8 cellular contexts compared by ENCODE assay signal in the genomic region with DNA sequence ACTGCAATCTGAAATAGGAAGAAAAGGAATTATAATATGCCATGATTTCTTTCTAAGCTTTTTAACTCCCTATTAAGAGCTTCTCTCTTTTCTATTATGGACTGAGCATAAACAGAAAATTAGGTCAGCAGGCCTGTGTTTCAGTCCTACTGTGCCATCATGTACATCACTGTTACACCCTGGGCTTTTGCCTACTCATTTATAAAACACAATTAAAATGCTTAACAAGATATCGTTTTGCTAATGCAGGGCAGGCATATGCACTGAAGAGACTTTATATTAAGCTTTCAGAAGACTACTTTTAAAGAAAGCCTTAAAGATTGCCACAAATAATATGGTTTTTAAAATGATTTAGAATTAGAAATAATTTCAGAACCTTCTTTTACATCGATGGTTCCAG. TPM values are rescaled to one million over a fixed set of nuclear protein-coding genes. Genes with fewer than 3 reads are reported as not detected.
DNase-seq lines count a peak whose midpoint lies in the region; ATAC-seq, FAIRE-seq and TF ChIP-seq lines count a peak whose summit lies in the region.

No MANE protein-coding gene starts in this region.

- H4K20me1 ChIP-seq in DND-41 (ENCODE audit: insufficient read depth, low read length) (no peaks in the 10 kb centered on the region), OCI-LY7 (ENCODE audit: insufficient read depth, low read length) (no peaks in the 10 kb centered on the region), endothelial cell of umbilical vein (replicated peaks; ENCODE audit: control insufficient read depth, extremely low read depth, insufficient read depth, low read length) (no peaks in the 10 kb centered on the region)

- POLR2A ChIA-PET in OCI-LY7 (lab: Charles Lee) (interaction anchor here (0.9 to 2.4 kb wide), 9 partner anchors 9 to 861 kb away, joined by 3 to 20 read pairs (median 4); a partner anchor contains a TSS), endothelial cell of umbilical vein (lab: Charles Lee) (no interaction called here)

- WGBS in pancreas, 2 donors, result 32 to 46% methylated on average over 2 of the region's 2 CpGs

- dilution Hi-C loops in endothelial cell of umbilical vein (cut with MboI; ENCODE audit: extremely low pct_ligation_motif_present, low sequenced_read_pairs), result no loop called here

- no peaks in the 10 kb centered on the region for H3K9me2 ChIP-seq in OCI-LY7 (ENCODE audit: insufficient read depth, low read length)

- H3K4me1 ChIP-seq in DND-41 (ENCODE audit: insufficient read depth, low read length), result peaks cover 19% of the 10 kb centered on the region
- peaks cover 7% of the 10 kb centered on the region for H3K4me1 ChIP-seq in OCI-LY7 (ENCODE audit: insufficient read depth, low read length, poor library complexity, severe bottlenecking)
- peaks cover 7% of the 10 kb centered on the region for H3K4me1 ChIP-seq in endothelial cell of umbilical vein (ENCODE audit: control insufficient read depth, extremely low read depth, insufficient read depth, low read length)
- H3K4me1 ChIP-seq in pancreas, result peaks cover 0 to 10% (median 6%) of the 10 kb centered on the region in 3 donors

- no peak for TF ChIP-seq CTCF in DND-41 (IDR thresholded peaks at IDR 0.05; ENCODE audit: borderline replicate concordance, extremely low read depth, low read length, poor library complexity, severe bottlenecking)
- TF ChIP-seq CTCF in OCI-LY7 (conservative IDR thresholded peaks at IDR 0.05; ENCODE audit: low read length), result no peak
- no peak for TF ChIP-seq CTCF in endothelial cell of umbilical vein (IDR thresholded peaks at IDR 0.05; ENCODE audit: extremely low read depth in 1 of 2, insufficient read depth in 1 of 2, low read depth in 1 of 2, low read length in 2 of 2)
- TF ChIP-seq CTCF in pancreas (IDR thresholded peaks at IDR 0.05), result no peak

- DNase-seq in DND-41, result no peak
- DNase-seq in OCI-LY7 (ENCODE audit: low spot score), result no peak
- no peak for DNase-seq in endothelial cell of umbilical vein (ENCODE audit: low read depth, low spot score)
- DNase-seq in pancreas, result no peak
- no peak for DNase-seq in sciatic nerve (ENCODE audit: low spot score)
- no peak for DNase-seq in NOMO-1 treated with DMSO at 0.1 percent for 48 hours (lab: John Stamatoyannopoulos, UW; ENCODE audit: unreplicated experiment)

- no peak overlapping the region for H3K27ac ChIP-seq in DND-41 (ENCODE audit: low read length)
- H3K27ac ChIP-seq in OCI-LY7 (ENCODE audit: low read depth, low read length, poor library complexity, severe bottlenecking), result no peak overlapping the region
- H3K27ac ChIP-seq in endothelial cell of umbilical vein (ENCODE audit: insufficient read depth, low read depth, low read length), result peak overlapping the region; percentile 35
- peak overlapping the region in 2 of 4 donors; percentile 48 to 66 for H3K27ac ChIP-seq in pancreas

- H3K9ac ChIP-seq in DND-41 (ENCODE audit: low read depth, low read length) (peak overlapping the region; percentile 27; the same call in 1 of the 2 replicates), endothelial cell of umbilical vein (replicated peaks; ENCODE audit: extremely low read depth, insufficient read depth, low read length) (peak overlapping the region; percentile 50)

- H3K4me3 ChIP-seq in DND-41 (ENCODE audit: low read depth in 1 of 2, low read length in 2 of 2) (peak overlapping the region in 1 of 2 experiments; percentile 43; a peak in 1 of 4 replicates), OCI-LY7 (ENCODE audit: low read depth, low read length, poor library complexity, severe bottlenecking) (peak overlapping the region; percentile 51), endothelial cell of umbilical vein (replicated peaks in 1 of 3; ENCODE audit: insufficient read depth in 1 of 3, low read depth in 1 of 3, low read length in 3 of 3) (no peak overlapping the region), pancreas (peak overlapping the region in 2 of 4 donors; percentile 56 to 71)

- H3K4me2 ChIP-seq in DND-41 (ENCODE audit: insufficient read depth, low read length) (peak overlapping the region; percentile 97), OCI-LY7 (ENCODE audit: low read length) (peak overlapping the region; percentile 64), endothelial cell of umbilical vein (ENCODE audit: insufficient read depth, low read length) (peak overlapping the region; percentile 88)

- intact Hi-C loops in OCI-LY7 (cut with micrococcal nuclease; ENCODE audit: unreplicated experiment), result loop anchor here (1.0 to 10.0 kb wide), 3 partner anchors 183 to 907 kb away; a partner anchor contains a TSS
- intact Hi-C loops in endothelial cell of umbilical vein (cut with micrococcal nuclease), result loop anchor here (1.0 to 5.0 kb wide), 3 partner anchors 59 to 191 kb away; a partner anchor contains a TSS
- intact Hi-C loops in pancreas (cut with DNase I), result no loop called here
- intact Hi-C loops in sciatic nerve (cut with DNase I), result no loop called here

- ATAC-seq in DND-41 (ENCODE audit: insufficient read depth, low read depth), result no peak
- ATAC-seq in pancreas, result no peak
- no peak for ATAC-seq in HG03565 (IDR thresholded peaks at IDR 0.05; ENCODE audit: unreplicated experiment)
- no peak for ATAC-seq in HG03442 (IDR thresholded peaks at IDR 0.05; ENCODE audit: unreplicated experiment)
- ATAC-seq in sciatic nerve, result no peak

- H3K9me1 ChIP-seq in endothelial cell of umbilical vein (replicated peaks; ENCODE audit: control insufficient read depth, extremely low read depth, insufficient read depth, low read length), result no peaks in the 10 kb centered on the region

- H3K27me3 ChIP-seq in DND-41 (ENCODE audit: insufficient read depth, low read length, poor library complexity) (no peaks in the 10 kb centered on the region), endothelial cell of umbilical vein (ENCODE audit: control insufficient read depth in 2 of 2, insufficient read depth in 2 of 2, low read length in 2 of 2) (no peaks in the 10 kb centered on the region), pancreas (no peaks in the 10 kb centered on the region)

- peak overlapping the region; percentile 75 for H2AFZ ChIP-seq in DND-41 (ENCODE audit: low read depth, low read length)
- H2AFZ ChIP-seq in OCI-LY7 (ENCODE audit: low read length), result peak overlapping the region; percentile 97
- peak overlapping the region; percentile 78 for H2AFZ ChIP-seq in endothelial cell of umbilical vein (ENCODE audit: low read depth, low read length)

- FAIRE-seq in endothelial cell of umbilical vein (lab: Jason Lieb, UNC) (no peak), pancreas (lab: Jason Lieb, UNC) (peak; percentile 87)

- H3K36me3 ChIP-seq in DND-41 (ENCODE audit: insufficient read depth, low read length) (no peaks in the 10 kb centered on the region), OCI-LY7 (ENCODE audit: insufficient read depth, low read length) (no peaks in the 10 kb centered on the region), endothelial cell of umbilical vein (ENCODE audit: control insufficient read depth in 2 of 2, extremely low read depth in 1 of 2, insufficient read depth in 2 of 2, low read length in 2 of 2) (no peaks in the 10 kb centered on the region), pancreas (no peaks in the 10 kb centered on the region)

- TSS peak; percentile 91 for BruUV-seq in OCI-LY7 (replicated peaks; lab: Mats Ljungman, UMichigan)
- BruUV-seq in endothelial cell of umbilical vein (replicated peaks; lab: Mats Ljungman, UMichigan), result no TSS peak

- H3K9me3 ChIP-seq in DND-41 (ENCODE audit: insufficient read depth, low read length, severe bottlenecking) (no peaks in the 10 kb centered on the region), OCI-LY7 (ENCODE audit: low read length) (no peaks in the 10 kb centered on the region), endothelial cell of umbilical vein (replicated peaks; ENCODE audit: control insufficient read depth, insufficient read depth, low read length) (no peaks in the 10 kb centered on the region), pancreas (no peaks in the 10 kb centered on the region)

- CTCF ChIA-PET in OCI-LY7 (lab: Charles Lee; ENCODE audit: unreplicated experiment), result interaction anchor here (1.1 to 2.4 kb wide), 3 partner anchors 15 to 192 kb away, joined by 4 to 8 read pairs (median 4); no protein-coding TSS in a partner anchor
- CTCF ChIA-PET in endothelial cell of umbilical vein (lab: Charles Lee), result interaction anchor here (0.8 to 2.7 kb wide), 15 partner anchors 11 to 831 kb away, joined by 3 to 33 read pairs (median 6); a partner anchor contains a TSS

- H3K79me2 ChIP-seq in DND-41 (ENCODE audit: insufficient read depth, low read length) (no peaks in the 10 kb centered on the region), OCI-LY7 (ENCODE audit: insufficient read depth, low read depth, low read length) (no peaks in the 10 kb centered on the region), endothelial cell of umbilical vein (ENCODE audit: control insufficient read depth, insufficient read depth, low read length) (no peaks in the 10 kb centered on the region)

- TF ChIP-seq POLR2A in endothelial cell of umbilical vein (IDR thresholded peaks at IDR 0.05; ENCODE audit: low read depth, low read length), result no peak

TF ChIP-seq in endothelial cell of umbilical vein, 7 proteins besides CTCF, POLR2A, EP300 and RAD21 (continues in another document):
- no peak for TF ChIP-seq MYC (IDR thresholded peaks at IDR 0.05; ENCODE audit: low read depth, low read length)
- TF ChIP-seq, protein P1, sequence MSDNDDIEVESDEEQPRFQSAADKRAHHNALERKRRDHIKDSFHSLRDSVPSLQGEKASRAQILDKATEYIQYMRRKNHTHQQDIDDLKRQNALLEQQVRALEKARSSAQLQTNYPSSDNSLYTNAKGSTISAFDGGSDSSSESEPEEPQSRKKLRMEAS (IDR thresholded peaks at IDR 0.05; ENCODE audit: insufficient read depth, insufficient read length), result no peak
- no peak for TF ChIP-seq POLR2AphosphoS5 (IDR thresholded peaks at IDR 0.05; ENCODE audit: insufficient read depth, low read depth, low read length)
- TF ChIP-seq FOS (IDR thresholded peaks at IDR 0.05; ENCODE audit: borderline replicate concordance, insufficient read depth, low read length), result no peak
- TF ChIP-seq JUN (IDR thresholded peaks at IDR 0.05; ENCODE audit: borderline replicate concordance, insufficient read depth, insufficient read length, low read depth), result no peak
- TF ChIP-seq GATA2 (IDR thresholded peaks at IDR 0.05; ENCODE audit: insufficient read depth, insufficient read length, low read depth, low read length), result no peak

RNA-seq across cellular contexts. Expression of a gene that starts 0.8 kb away (rescaled TPM):
- total RNA-seq in OCI-LY7 (2014; rRNA removed; shearing (Covaris generic)), result 1.7 and 1.8 TPM in 2 replicates
- total RNA-seq in OCI-LY7 (2022) (1.9 and 3.2 TPM in 2 replicates), endothelial cell of umbilical vein (2.1 and 2.3 TPM in 2 replicates), pancreas (1 to 10 TPM in 4 of 6 donors, under 1 TPM in 2; 0.88 to 2.7 (median 1.3) TPM), sciatic nerve (4.2 TPM)
- polyA plus RNA-seq in endothelial cell of umbilical vein (0.91 and 0.99 TPM in 2 replicates), pancreas (1 to 10 TPM in 1 of 2 donors, under 1 TPM in 1; 0.68 to 1.3 TPM)
- polyA plus RNA-seq in endothelial cell of umbilical vein (2011; cell fraction: cytosol; rRNA removed), result 0.97 and 1.2 TPM in 2 replicates
- polyA plus RNA-seq in endothelial cell of umbilical vein (2011; cell fraction: nucleus; rRNA removed), result 0.64 and 0.97 TPM in 2 replicates
- polyA plus RNA-seq in endothelial cell of umbilical vein (2012), result 2.4 and 2.5 TPM in 2 replicates
- polyA minus RNA-seq in endothelial cell of umbilical vein, result 2.3 and 2.5 TPM in 2 replicates
- 0.31 TPM for polyA minus RNA-seq in endothelial cell of umbilical vein (2011; cell fraction: cytosol; rRNA and poly(A)+ RNA removed)
- polyA minus RNA-seq in endothelial cell of umbilical vein (2011; cell fraction: nucleus; rRNA and poly(A)+ RNA removed), result 1.7 and 2.8 TPM in 2 replicates

Comparison
In these comparisons a context has a peak if more than half of its experiments do, and no peak if none do; other contexts are left out.
1. intact Hi-C loops: an anchor here in OCI-LY7 (1.0 to 10.0 kb wide) and endothelial cell of umbilical vein (1.0 to 5.0 kb wide); none called in pancreas and sciatic nerve.